Comparison of ENCODE assay signal across 24 cellular contexts in genomic region chr7:17930546-17930945, GRCh38.
"Had no signal": no experiment of that assay in that cellular context is flagged by ENCODE, and none has a peak within 500 bp of the region (broad histone marks: within the 10 kb centered on the region; RNA-seq: fewer than 3 reads in every experiment).

No MANE protein-coding gene starts in this region.

- H3K4me3 ChIP-seq: ascending aorta, skin epidermis, thoracic aorta, upper lobe of left lung had no signal

- H3K9me3 ChIP-seq: ascending aorta, SK-N-SH, thoracic aorta, upper lobe of left lung had no signal

- H3K9me3 Mint-ChIP-seq: activated CD4-positive, alpha-beta memory T cell treated with anti-CD3 and anti-CD28 coated beads for 36 hours; activated T-helper 2 cell treated with anti-CD3 and anti-CD28 coated beads, Interferon-gamma antibody, Interleukin-2, Interleukin-4, amounts not matched to agents 10 μg/mL and 5 μg/mL and 100 μg/mL, durations not matched to agents 14 hours and 24 hours and 36 hours; dendritic cell treated with granulocyte-macrophage colony-stimulating factor and Interleukin-4, amounts not matched to agents 40 ng/mL and 50 ng/mL, for 4 days; natural killer cell had no signal

- H3K27me3 Mint-ChIP-seq: activated CD4-positive, alpha-beta memory T cell treated with anti-CD3 and anti-CD28 coated beads for 36 hours; activated CD8-positive, alpha-beta memory T cell treated with anti-CD3 and anti-CD28 coated beads, Interleukin-2, amount 10 ng/mL, durations not matched to agents 7 days and 5 days; dendritic cell treated with granulocyte-macrophage colony-stimulating factor and Interleukin-4, amounts not matched to agents 40 ng/mL and 50 ng/mL, for 4 days; progenitor cell of endocrine pancreas had no signal

- H3K27ac Mint-ChIP-seq: activated CD4-positive, alpha-beta memory T cell treated with anti-CD3 and anti-CD28 coated beads for 36 hours; activated CD8-positive, alpha-beta memory T cell treated with anti-CD3 and anti-CD28 coated beads, Interleukin-2, amount 10 ng/mL, durations not matched to agents 7 days and 5 days; activated T-helper 2 cell treated with anti-CD3 and anti-CD28 coated beads, Interferon-gamma antibody, Interleukin-2, Interleukin-4, amounts not matched to agents 10 μg/mL and 5 μg/mL and 100 μg/mL, durations not matched to agents 14 hours and 24 hours and 36 hours; dendritic cell treated with granulocyte-macrophage colony-stimulating factor and Interleukin-4, amounts not matched to agents 40 ng/mL and 50 ng/mL, for 4 days; natural killer cell; progenitor cell of endocrine pancreas had no signal

- H3K36me3 Mint-ChIP-seq: natural killer cell had no signal

- ATAC-seq: activated CD8-positive, alpha-beta memory T cell treated with anti-CD3 and anti-CD28 coated beads, Interleukin-2, amount 10 ng/mL, durations not matched to agents 7 days and 5 days; foreskin keratinocyte; left lobe of liver; natural killer cell had no signal

- H3K27me3 ChIP-seq: ascending aorta, brain microvascular endothelial cell, foreskin keratinocyte, upper lobe of left lung had no signal

- H3K36me3 ChIP-seq: ascending aorta, brain microvascular endothelial cell, thoracic aorta, upper lobe of left lung had no signal

- H3K27ac ChIP-seq: ascending aorta, brain microvascular endothelial cell, foreskin keratinocyte, skin epidermis, thoracic aorta, upper lobe of left lung had no signal

- H3K4me3 Mint-ChIP-seq: activated CD4-positive, alpha-beta memory T cell treated with anti-CD3 and anti-CD28 coated beads for 36 hours; activated CD8-positive, alpha-beta memory T cell treated with anti-CD3 and anti-CD28 coated beads, Interleukin-2, amount 10 ng/mL, durations not matched to agents 7 days and 5 days; dendritic cell treated with granulocyte-macrophage colony-stimulating factor and Interleukin-4, amounts not matched to agents 40 ng/mL and 50 ng/mL, for 4 days; natural killer cell had no signal

- DNase-seq: activated CD4-positive, alpha-beta memory T cell treated with anti-CD3 and anti-CD28 coated beads for 36 hours; activated CD4-positive, alpha-beta T cell treated with anti-CD3 and anti-CD28 coated beads for 48 hours; activated CD8-positive, alpha-beta memory T cell treated with anti-CD3 and anti-CD28 coated beads, Interleukin-2, amount 10 ng/mL, durations not matched to agents 7 days and 5 days; activated naive CD4-positive, alpha-beta T cell; brain microvascular endothelial cell; caudate nucleus; effector CD4-positive, alpha-beta T cell; erythroblast; foreskin keratinocyte; mammary epithelial cell; midbrain; natural killer cell; retina; SK-N-SH; stimulated activated CD4-positive, alpha-beta T cell treated with anti-CD3 and anti-CD28 coated beads, Interleukin-1b, Interleukin-23, amount 100 ng/mL, for 48 hours; T-helper 2 cell; upper lobe of left lung had no signal
